20 cellular contexts compared by ENCODE assay signal in the genomic region with DNA sequence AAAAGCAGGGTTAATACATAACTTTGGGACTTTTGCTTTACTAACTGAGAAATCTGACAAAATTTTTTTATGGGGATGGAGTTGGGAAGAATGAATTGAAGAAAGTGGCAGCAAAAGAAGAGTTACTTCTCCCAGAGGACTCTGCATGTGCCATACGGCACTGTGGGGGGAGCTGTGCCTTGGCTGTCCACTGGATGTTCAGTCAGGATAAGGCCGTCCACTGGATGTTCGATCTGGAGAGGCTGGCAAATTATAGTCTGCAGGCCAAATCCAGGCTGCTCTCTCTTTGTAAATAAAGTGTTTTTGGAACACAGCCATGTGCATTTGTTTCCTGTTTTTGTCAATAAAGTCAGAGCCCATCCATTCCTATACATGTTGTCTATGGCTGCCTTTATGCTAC.
"Had no signal": no experiment of that assay in that cellular context is flagged by ENCODE, and none has a peak within 500 bp of the region (broad histone marks: within the 10 kb centered on the region; RNA-seq: fewer than 3 reads in every experiment).

No MANE protein-coding gene starts in this region.

- H3K36me3 Mint-ChIP-seq: type B pancreatic cell had no signal

- DNase-seq: cortex of kidney; dorsolateral prefrontal cortex; effector CD8-positive, alpha-beta T cell; gastrocnemius medialis; heart right ventricle; hypothalamus; kidney glomerular epithelial cell; mucosa of descending colon; naive thymus-derived CD8-positive, alpha-beta T cell; nucleus accumbens; pancreas; right cardiac atrium; stimulated activated CD4-positive, alpha-beta T cell treated with anti-CD3 and anti-CD28 coated beads, Interleukin-2, amount 100 ng/mL, for 48 hours; stimulated activated naive CD8-positive, alpha-beta T cell treated with anti-CD3 and anti-CD28 coated beads, Interleukin-15, Interleukin-2, amounts not matched to agents 100 U/mL and 50 U/mL, for 24 hours; thyroid gland had no signal

- H3K4me3 Mint-ChIP-seq: naive thymus-derived CD8-positive, alpha-beta T cell; type B pancreatic cell had no signal

- H3K4me1 ChIP-seq: pancreas, thyroid gland had no signal

- H3K27ac Mint-ChIP-seq: naive thymus-derived CD8-positive, alpha-beta T cell; progenitor cell of endocrine pancreas; type B pancreatic cell had no signal

- H3K4me2 ChIP-seq: smooth muscle cell had no signal

- H3K4me3 ChIP-seq: dorsolateral prefrontal cortex, gastrocnemius medialis, heart right ventricle, mucosa of descending colon, pancreas, smooth muscle cell, suprapubic skin, thyroid gland had no signal

- H3K27me3 Mint-ChIP-seq: naive thymus-derived CD8-positive, alpha-beta T cell; progenitor cell of endocrine pancreas; type B pancreatic cell had no signal

- H3K36me3 ChIP-seq: gastrocnemius medialis, heart right ventricle, pancreas, suprapubic skin, thyroid gland had no signal

- H3K27me3 ChIP-seq: dorsolateral prefrontal cortex, gastrocnemius medialis, heart right ventricle, pancreas, suprapubic skin, thyroid gland had no signal

- ATAC-seq: esophagus mucosa; gastrocnemius medialis; heart right ventricle; mucosa of descending colon; naive thymus-derived CD8-positive, alpha-beta T cell; pancreas; right cardiac atrium; stimulated activated naive CD8-positive, alpha-beta T cell treated with anti-CD3 and anti-CD28 coated beads, Interleukin-15, Interleukin-2, amounts not matched to agents 100 U/mL and 50 U/mL, for 24 hours had no signal

- H3K27ac ChIP-seq: dorsolateral prefrontal cortex, gastrocnemius medialis, heart right ventricle, pancreas, suprapubic skin, thyroid gland had no signal

- H3K9me3 ChIP-seq: gastrocnemius medialis, mucosa of descending colon, pancreas, suprapubic skin, thyroid gland had no signal

- H3K4me1 Mint-ChIP-seq: naive thymus-derived CD8-positive, alpha-beta T cell had no signal
